In genomic region chr20:44702776-44703175, GRCh38 we compare ENCODE assay signal across 9 cellular contexts. TPM values are rescaled to one million over a fixed set of nuclear protein-coding genes. Genes with fewer than 3 reads are reported as not detected.
DNase-seq lines count a peak whose midpoint lies in the region; ATAC-seq and TF ChIP-seq lines count a peak whose summit lies in the region.
"Had no signal": no experiment of that assay in that cellular context is flagged by ENCODE, and none has a peak within 500 bp of the region (broad histone marks: within the 10 kb centered on the region; RNA-seq: fewer than 3 reads in every experiment).

No MANE protein-coding gene starts in this region.

- no peak overlapping the region for H3K4me3 ChIP-seq in fibroblast of pulmonary artery (replicated peaks; ENCODE audit: low read depth, low read length)

- in situ Hi-C loops in GM13976 (cut with MboI; ENCODE audit: low sequenced_read_pairs, unreplicated experiment): no loop called here

- no peaks in the 10 kb centered on the region for H3K4me1 Mint-ChIP-seq in T-helper 17 cell

- H3K9me3 ChIP-seq in T-helper 17 cell (ENCODE audit: control insufficient read depth, low read length, poor library complexity, severe bottlenecking): no peaks in the 10 kb centered on the region

- intact Hi-C loops in posterior vena cava (cut with DNase I): no loop called here

- no peak overlapping the region for H3K4me3 Mint-ChIP-seq in T-helper 17 cell

- no peak for TF ChIP-seq CTCF in GM13976 (IDR thresholded peaks at IDR 0.05; ENCODE audit: borderline replicate concordance, control extremely low read depth, extremely low read depth, insufficient read depth, missing control alignments)
- TF ChIP-seq CTCF in fibroblast of pulmonary artery (IDR thresholded peaks at IDR 0.05; ENCODE audit: low read length, missing control alignments): no peak

- DNase-seq in GM13976 (ENCODE audit: low spot score) (peak; percentile 76), NCI-H2196 treated with DMSO at 0.1 percent for 48 hours (lab: John Stamatoyannopoulos, UW; ENCODE audit: unreplicated experiment) (peak; percentile 70), fibroblast of pulmonary artery (ENCODE audit: low read depth) (peak; percentile 95), posterior vena cava (ENCODE audit: low spot score) (peak; percentile 96), T-helper 17 cell (no peak)
- no peak for DNase-seq in stimulated activated CD4-positive, alpha-beta T cell treated with anti-CD3 and anti-CD28 coated beads, Interleukin-4, amount 100 ng/mL, for 4 hours

- ATAC-seq in HG02623 (IDR thresholded peaks at IDR 0.05; ENCODE audit: unreplicated experiment): no peak
- ATAC-seq in T-helper 17 cell: no peak
- no peak for ATAC-seq in GM21528 (IDR thresholded peaks at IDR 0.05; ENCODE audit: low FRiP score, unreplicated experiment)

- H3K27me3 Mint-ChIP-seq in T-helper 17 cell: peaks cover 24% of the 10 kb centered on the region

- H3K36me3 Mint-ChIP-seq in T-helper 17 cell (ENCODE audit: low read depth): peaks cover 3% of the 10 kb centered on the region

- H3K27ac Mint-ChIP-seq in T-helper 17 cell: no peak overlapping the region

RNA-seq across cellular contexts. Expression of gene CCN5, which starts 12.4 kb away (rescaled TPM):
- 100 to 1,000 TPM; 210 to 342 TPM for total RNA-seq in posterior vena cava
- total RNA-seq in T-helper 17 cell: not detected
- total RNA-seq: epithelial cell of proximal tubule had no signal

RNA-seq across cellular contexts. Expression of gene KCNK15, which starts 42.9 kb away (rescaled TPM):
- total RNA-seq in posterior vena cava (1 to 10 TPM; 4.1 to 4.5 TPM), T-helper 17 cell (not detected)
- total RNA-seq: epithelial cell of proximal tubule had no signal

RNA-seq across cellular contexts. Expression of gene ADA, which starts 51.3 kb away (rescaled TPM):
- total RNA-seq in posterior vena cava: 10 to 100 TPM; 11.0 to 17.7 TPM
- 10 to 100 TPM; 36.0 to 36.1 TPM for total RNA-seq in T-helper 17 cell

Comparison
In these comparisons a context has a peak if more than half of its experiments do, and no peak if none do; other contexts are left out.
1. DNase-seq: peak in GM13976 (single experiment), NCI-H2196 treated with DMSO at 0.1 percent for 48 hours (single experiment), fibroblast of pulmonary artery (single experiment) and posterior vena cava (single experiment); none in T-helper 17 cell (0 of 3) and stimulated activated CD4-positive, alpha-beta T cell treated with anti-CD3 and anti-CD28 coated beads, Interleukin-4, amount 100 ng/mL, for 4 hours (0 of 2).
2. RNA of gene CCN5, which starts 12.4 kb away (total RNA-seq): 210 to 342 TPM in posterior vena cava; not detected in T-helper 17 cell; every median in the first group is over 100 times any median in the second.
3. RNA of gene KCNK15, which starts 42.9 kb away (total RNA-seq): 4.1 to 4.5 TPM in posterior vena cava; not detected in T-helper 17 cell; every median in the first group is over 4 times any median in the second.